8 cellular contexts compared by ENCODE assay signal in the genomic region with DNA sequence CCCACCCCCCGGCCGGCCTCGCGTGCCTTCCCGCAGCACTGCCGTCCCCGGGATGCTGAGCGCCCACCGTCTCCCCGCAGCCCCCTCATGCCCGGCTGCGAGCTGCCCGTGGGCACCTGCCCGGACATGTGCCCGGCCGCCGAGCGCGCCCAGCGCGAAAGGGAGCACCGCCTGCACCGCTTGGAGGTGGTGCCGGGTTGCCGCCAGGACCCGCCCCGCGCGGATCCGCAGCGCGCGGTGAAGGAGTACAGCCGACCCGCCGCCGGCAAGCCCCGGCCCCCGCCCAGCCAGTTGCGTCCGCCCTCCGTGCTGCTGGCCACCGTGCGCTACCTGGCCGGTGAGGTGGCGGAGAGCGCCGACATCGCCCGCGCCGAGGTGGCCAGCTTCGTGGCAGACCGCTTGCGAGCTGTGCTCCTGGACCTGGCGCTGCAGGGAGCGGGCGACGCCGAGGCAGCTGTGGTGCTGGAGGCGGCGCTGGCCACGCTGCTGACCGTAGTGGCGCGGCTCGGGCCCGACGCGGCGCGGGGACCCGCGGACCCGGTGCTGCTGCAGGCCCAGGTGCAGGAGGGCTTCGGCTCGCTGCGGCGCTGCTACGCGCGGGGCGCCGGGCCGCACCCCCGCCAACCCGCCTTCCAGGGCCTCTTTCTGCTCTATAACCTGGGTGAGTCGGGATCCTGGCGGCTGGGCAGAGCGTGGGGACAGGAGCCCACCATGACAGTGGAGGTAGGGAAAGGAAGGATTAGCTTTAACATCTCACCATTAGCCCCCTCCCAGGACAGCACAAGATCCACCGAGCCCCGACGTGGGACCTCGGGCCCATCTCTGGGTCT. TPM values are rescaled to one million over a fixed set of nuclear protein-coding genes. Genes with fewer than 3 reads are reported as not detected.
A peak's percentile ranks its signal among the peaks of the same experiment; 100 is the strongest.
DNase-seq lines count a peak whose midpoint lies in the region; ATAC-seq and TF ChIP-seq lines count a peak whose summit lies in the region.

Gene SAC3D1, plus strand, starts transcription at position 5 of the 830 bp plus-strand sequence. Its CDS starts 83 bp downstream, at position 88.

- intact Hi-C loops in left lung (cut with DNase I) = no loop called here

- WGBS in SK-N-SH (ENCODE audit: low lambda C conversion rate) = 3% methylated on average over 51 of the region's 94 CpGs

- POLR2A ChIA-PET in SK-N-SH (lab: Yijun Ruan, JAX) = interaction anchor here (0.6 to 1.3 kb wide), 3 partner anchors 14 to 628 kb away, joined by 3 to 5 read pairs (median 3); partner anchors contain the start of gene SNX15

- H3K27ac ChIP-seq in SK-N-SH (ENCODE audit: low read depth in 2 of 2, low read length in 1 of 2) = peak within 1 kb of the TSS; percentile 80 to 91
- H3K27ac ChIP-seq in left lung = peak within 1 kb of the TSS; percentile 87 to 95

- ATAC-seq in central memory CD8-positive, alpha-beta T cell (replicated peaks; ENCODE audit: extremely low read depth, poor library complexity, severe bottlenecking) = peak; percentile 71
- peak; percentile 72 for ATAC-seq in left lung
- ATAC-seq in stimulated activated naive B cell treated with anti-CD40 and anti-IgM and Interleukin-4, amounts not matched to agents 10 μg/mL and 1 μg/mL and 100 μg/mL, for 72 hours (replicated peaks) = peak; percentile 74 to 75

- H3K27me3 Mint-ChIP-seq in central memory CD8-positive, alpha-beta T cell = no peaks in the 10 kb centered on the region
- no peaks in the 10 kb centered on the region for H3K27me3 Mint-ChIP-seq in stimulated activated naive B cell treated with anti-CD40 and anti-IgM and Interleukin-4, amounts not matched to agents 10 μg/mL and 1 μg/mL and 100 μg/mL, for 72 hours

- peak; percentile 65 for DNase-seq in GDM1 (lab: John Stamatoyannopoulos, UW)
- peak; percentile 86 for DNase-seq in GM20000 (ENCODE audit: low spot score)
- DNase-seq in HK-2 (ENCODE audit: unreplicated experiment) = peak; percentile 71
- peak; percentile 89 for DNase-seq in SK-N-SH
- DNase-seq in central memory CD8-positive, alpha-beta T cell (ENCODE audit: low spot score in 2 of 2) = no peak
- peak; percentile 72 to 94 for DNase-seq in left lung
- no peak for DNase-seq in stimulated activated naive B cell treated with anti-CD40 and anti-IgM and Interleukin-4, amounts not matched to agents 10 μg/mL and 1 μg/mL and 100 μg/mL, for 72 hours
- no peak for DNase-seq in NCI-H1694 (lab: John Stamatoyannopoulos, UW)

- H3K27ac Mint-ChIP-seq in central memory CD8-positive, alpha-beta T cell (ENCODE audit: low read depth) = peak within 1 kb of the TSS; percentile 87
- H3K27ac Mint-ChIP-seq in stimulated activated naive B cell treated with anti-CD40 and anti-IgM and Interleukin-4, amounts not matched to agents 10 μg/mL and 1 μg/mL and 100 μg/mL, for 72 hours = peak within 1 kb of the TSS; percentile 94

- H3K27me3 ChIP-seq in SK-N-SH (ENCODE audit: insufficient read depth) (no peaks in the 10 kb centered on the region), left lung (no peaks in the 10 kb centered on the region)

- peaks cover 9% of the 10 kb centered on the region for H3K4me1 Mint-ChIP-seq in central memory CD8-positive, alpha-beta T cell
- peaks cover 17 to 29% of the 10 kb centered on the region in 2 donors for H3K4me1 Mint-ChIP-seq in stimulated activated naive B cell treated with anti-CD40 and anti-IgM and Interleukin-4, amounts not matched to agents 10 μg/mL and 1 μg/mL and 100 μg/mL, for 72 hours

- no peaks in the 10 kb centered on the region for H3K9me3 ChIP-seq in SK-N-SH
- H3K9me3 ChIP-seq in left lung = no peaks in the 10 kb centered on the region

- no peaks in the 10 kb centered on the region for H3K9me3 Mint-ChIP-seq in central memory CD8-positive, alpha-beta T cell
- H3K9me3 Mint-ChIP-seq in stimulated activated naive B cell treated with anti-CD40 and anti-IgM and Interleukin-4, amounts not matched to agents 10 μg/mL and 1 μg/mL and 100 μg/mL, for 72 hours = no peaks in the 10 kb centered on the region

- H3K79me2 ChIP-seq in SK-N-SH (ENCODE audit: insufficient read depth) = peaks cover 30% of the 10 kb centered on the region

- no peak for TF ChIP-seq CTCF in GM20000 (IDR thresholded peaks at IDR 0.05; ENCODE audit: extremely low read depth, missing control alignments)
- no peak for TF ChIP-seq CTCF in SK-N-SH (IDR thresholded peaks at IDR 0.05)
- TF ChIP-seq CTCF in left lung (IDR thresholded peaks at IDR 0.05) = no peak

- peaks cover 12% of the 10 kb centered on the region for H3F3A ChIP-seq in SK-N-SH (replicated peaks; ENCODE audit: insufficient read depth)

- peaks cover 8% of the 10 kb centered on the region for H3K36me3 Mint-ChIP-seq in central memory CD8-positive, alpha-beta T cell (ENCODE audit: insufficient read depth)
- peaks cover 8 to 22% of the 10 kb centered on the region in 2 donors for H3K36me3 Mint-ChIP-seq in stimulated activated naive B cell treated with anti-CD40 and anti-IgM and Interleukin-4, amounts not matched to agents 10 μg/mL and 1 μg/mL and 100 μg/mL, for 72 hours

- H3K9me2 ChIP-seq in SK-N-SH = no peaks in the 10 kb centered on the region

- H3K4me3 ChIP-seq in SK-N-SH (ENCODE audit: low read depth in 2 of 2, low read length in 1 of 2) (peak within 1 kb of the TSS; percentile 76 to 81), left lung (peak within 1 kb of the TSS; percentile 75 to 89)

- CTCF ChIA-PET in SK-N-SH (lab: Yijun Ruan, JAX) = interaction anchor here (0.7 to 3.2 kb wide), 8 partner anchors 8 to 71 kb away, joined by 3 to 35 read pairs (median 4); partner anchors contain the start of genes ARL2, SNX15 and TM7SF2

- no peak for TF ChIP-seq RAD21 in SK-N-SH (IDR thresholded peaks at IDR 0.05; ENCODE audit: low read length)

- H3K9ac ChIP-seq in SK-N-SH = peak within 1 kb of the TSS; percentile 70; the same call in 1 of the 2 replicates

- H4K20me1 ChIP-seq in SK-N-SH (ENCODE audit: insufficient read depth) = no peaks in the 10 kb centered on the region

- H3K4me1 ChIP-seq in SK-N-SH (ENCODE audit: control insufficient read depth in 1 of 2, insufficient read depth in 2 of 2, low read depth in 1 of 2, low read length in 1 of 2) = peaks cover 5 to 7% of the 10 kb centered on the region in 2 experiments; a peak in 2 of 4 replicates
- peaks cover 23 to 50% of the 10 kb centered on the region in 2 donors for H3K4me1 ChIP-seq in left lung

- H3K4me3 Mint-ChIP-seq in central memory CD8-positive, alpha-beta T cell = peak within 1 kb of the TSS; percentile 91
- H3K4me3 Mint-ChIP-seq in stimulated activated naive B cell treated with anti-CD40 and anti-IgM and Interleukin-4, amounts not matched to agents 10 μg/mL and 1 μg/mL and 100 μg/mL, for 72 hours = peak within 1 kb of the TSS; percentile 92 to 96

- peak within 1 kb of the TSS; percentile 86 for H2AFZ ChIP-seq in SK-N-SH (ENCODE audit: low read depth)

- TF ChIP-seq EP300 in SK-N-SH (IDR thresholded peaks at IDR 0.05; ENCODE audit: borderline replicate concordance in 1 of 2, low read depth in 1 of 2, low read length in 1 of 2) = no peak

- H3K4me2 ChIP-seq in SK-N-SH = peak within 1 kb of the TSS; percentile 93

- H3K36me3 ChIP-seq in SK-N-SH (replicated peaks in 1 of 2; ENCODE audit: control insufficient read depth in 1 of 2, insufficient read depth in 2 of 2, low read length in 1 of 2) = peaks cover 8 to 26% of the 10 kb centered on the region in 2 experiments
- H3K36me3 ChIP-seq in left lung = peaks cover 0 to 51% of the 10 kb centered on the region in 2 donors

TF ChIP-seq in SK-N-SH, 30 proteins besides CTCF, POLR2A, EP300 and RAD21:
- TF ChIP-seq MAX (IDR thresholded peaks at IDR 0.05; ENCODE audit: low read depth) (0 out of 2 replicates have a peak, but pooled peaks have one; percentile 8), PBX3 (IDR thresholded peaks at IDR 0.05) (0 out of 2 replicates have a peak, but pooled peaks have one; percentile 0), SIN3A (IDR thresholded peaks at IDR 0.05; ENCODE audit: borderline replicate concordance, low read depth, low read length) (0 out of 2 replicates have a peak, but pooled peaks have one; percentile 34), MXI1 (IDR thresholded peaks at IDR 0.05; ENCODE audit: low read depth, low read length) (no peak)

RNA-seq across cellular contexts. Expression of gene SAC3D1, which starts in this region (rescaled TPM):
- polyA plus RNA-seq in SK-N-SH (2012; rRNA removed) = 13.1 and 22.5 TPM in 2 replicates
- 12.8 and 17.6 TPM in 2 replicates for polyA plus RNA-seq in SK-N-SH (2012; cell fraction: cytosol; rRNA removed)
- 14.0 and 30.2 TPM in 2 replicates for polyA plus RNA-seq in SK-N-SH (2012; cell fraction: nucleus; rRNA removed)
- total RNA-seq in left lung = 10 to 100 TPM; 13.2 to 15.4 TPM

Comparison
In these comparisons a context has a peak if more than half of its experiments do, and no peak if none do; other contexts are left out.
1. DNase-seq: peak in GDM1 (single experiment), GM20000 (single experiment), HK-2 (single experiment), SK-N-SH (single experiment) and left lung (2 of 2); none in central memory CD8-positive, alpha-beta T cell (0 of 2), stimulated activated naive B cell treated with anti-CD40 and anti-IgM and Interleukin-4, amounts not matched to agents 10 μg/mL and 1 μg/mL and 100 μg/mL, for 72 hours (single experiment) and NCI-H1694 (single experiment).
2. Peak in every context shown above with its lines, with median percentiles within 50 percentile points of each other: ATAC-seq.